ENCODE assay signal across 31 cellular contexts in the genomic region with DNA sequence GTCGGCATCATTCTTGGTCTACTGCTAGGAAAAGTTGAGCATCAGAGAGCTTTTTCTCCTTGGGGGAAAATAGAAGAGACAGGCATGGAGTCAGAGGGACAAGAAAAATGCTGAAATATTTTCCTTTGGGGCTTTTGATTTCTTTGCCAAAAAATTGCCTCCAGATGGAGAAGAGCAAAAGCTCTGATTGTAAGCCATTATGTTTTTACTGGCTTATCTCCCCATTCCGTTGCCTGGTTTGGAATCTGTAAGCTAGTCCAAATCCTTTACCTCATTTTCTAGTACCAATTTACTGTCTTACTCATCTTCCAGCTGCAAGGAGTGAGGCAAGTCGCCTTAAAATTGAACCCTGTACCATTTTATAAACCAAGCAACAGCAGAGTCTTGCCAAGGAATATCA. TPM values are rescaled to one million over a fixed set of nuclear protein-coding genes. Genes with fewer than 3 reads are reported as not detected.
DNase-seq lines count a peak whose midpoint lies in the region; ATAC-seq and TF ChIP-seq lines count a peak whose summit lies in the region.
"Had no signal": no experiment of that assay in that cellular context is flagged by ENCODE, and none has a peak within 500 bp of the region (broad histone marks: within the 10 kb centered on the region; RNA-seq: fewer than 3 reads in every experiment).

No MANE protein-coding gene starts in this region.

- peak overlapping the region; percentile 36 for H3K27ac Mint-ChIP-seq in CD4-positive, alpha-beta T cell
- H3K27ac Mint-ChIP-seq in activated T-helper 17 cell treated with anti-CD3 and anti-CD28 coated beads, Interleukin-2, amount 50 U/mL, for 72 hours, result peak overlapping the region; percentile 23
- H3K27ac Mint-ChIP-seq in stimulated activated effector memory CD8-positive, alpha-beta T cell treated with anti-CD3 and anti-CD28 coated beads, Interleukin-12 subunit alpha, Interleukin-12 subunit beta, amount 100 ng/mL, for 72 hours, result peak overlapping the region; percentile 73
- H3K27ac Mint-ChIP-seq in CD8-positive, alpha-beta memory T cell, result peak overlapping the region in 1 of 8 donors; percentile 66
- H3K27ac Mint-ChIP-seq: activated B cell treated with CpG ODN at 0.5 μM for 24 hours; activated CD8-positive, alpha-beta T cell treated with anti-CD3 and anti-CD28 coated beads for 36 hours; activated naive CD4-positive, alpha-beta T cell treated with anti-CD3 and anti-CD28 coated beads for 36 hours; T-helper 2 cell treated with Interferon-gamma antibody and Interleukin-4, amounts not matched to agents 5 μg/mL and 100 μg/mL, for 36 hours had no signal

- H3K27me3 Mint-ChIP-seq in CD4-positive, alpha-beta T cell, result no peaks in the 10 kb centered on the region
- H3K27me3 Mint-ChIP-seq in activated T-helper 17 cell treated with anti-CD3 and anti-CD28 coated beads, Interleukin-2, amount 50 U/mL, for 72 hours, result no peaks in the 10 kb centered on the region
- no peaks in the 10 kb centered on the region for H3K27me3 Mint-ChIP-seq in CD8-positive, alpha-beta memory T cell
- H3K27me3 Mint-ChIP-seq: activated B cell treated with CpG ODN at 0.5 μM for 24 hours; activated CD8-positive, alpha-beta T cell treated with anti-CD3 and anti-CD28 coated beads for 36 hours had no signal

- H3K4me3 Mint-ChIP-seq in CD4-positive, alpha-beta T cell, result no peak overlapping the region
- H3K4me3 Mint-ChIP-seq in activated T-helper 17 cell treated with anti-CD3 and anti-CD28 coated beads, Interleukin-2, amount 50 U/mL, for 72 hours, result no peak overlapping the region
- H3K4me3 Mint-ChIP-seq in stimulated activated effector memory CD8-positive, alpha-beta T cell treated with anti-CD3 and anti-CD28 coated beads, Interleukin-12 subunit alpha, Interleukin-12 subunit beta, amount 100 ng/mL, for 72 hours, result no peak overlapping the region
- H3K4me3 Mint-ChIP-seq in CD8-positive, alpha-beta memory T cell, result no peak overlapping the region
- H3K4me3 Mint-ChIP-seq: activated B cell treated with CpG ODN at 0.5 μM for 24 hours; activated CD8-positive, alpha-beta T cell treated with anti-CD3 and anti-CD28 coated beads for 36 hours; activated naive CD4-positive, alpha-beta T cell treated with anti-CD3 and anti-CD28 coated beads for 36 hours; H9; T-helper 2 cell treated with Interferon-gamma antibody and Interleukin-4, amounts not matched to agents 5 μg/mL and 100 μg/mL, for 36 hours had no signal

- no peak for TF ChIP-seq CTCF in CD4-positive, alpha-beta T cell (IDR thresholded peaks at IDR 0.05)
- TF ChIP-seq CTCF in fibroblast of the aortic adventitia (IDR thresholded peaks at IDR 0.05; ENCODE audit: insufficient read depth, low read length), result no peak

- H3K4me3 ChIP-seq in fibroblast of the aortic adventitia (ENCODE audit: low read depth, low read length), result no peak overlapping the region
- H3K4me3 ChIP-seq in CD8-positive, alpha-beta memory T cell (ENCODE audit: low read length), result no peak overlapping the region
- H3K4me3 ChIP-seq: ascending aorta, lung, thoracic aorta had no signal

- peaks cover 21% of the 10 kb centered on the region for H3K36me3 ChIP-seq in CD8-positive, alpha-beta memory T cell (ENCODE audit: insufficient read depth, low read length)

- peaks cover 68% of the 10 kb centered on the region for H3K36me3 Mint-ChIP-seq in CD4-positive, alpha-beta T cell (ENCODE audit: low read depth)
- H3K36me3 Mint-ChIP-seq in activated T-helper 17 cell treated with anti-CD3 and anti-CD28 coated beads, Interleukin-2, amount 50 U/mL, for 72 hours (ENCODE audit: low read depth), result peaks cover 52% of the 10 kb centered on the region
- peaks cover 29% of the 10 kb centered on the region for H3K36me3 Mint-ChIP-seq in stimulated activated effector memory CD8-positive, alpha-beta T cell treated with anti-CD3 and anti-CD28 coated beads, Interleukin-12 subunit alpha, Interleukin-12 subunit beta, amount 100 ng/mL, for 72 hours
- peaks cover 0 to 55% (median 6%) of the 10 kb centered on the region in 3 donors for H3K36me3 Mint-ChIP-seq in CD8-positive, alpha-beta memory T cell

- no peaks in the 10 kb centered on the region for H3K9me3 ChIP-seq in CD4-positive, alpha-beta T cell (ENCODE audit: control insufficient read depth, low read length)
- H3K9me3 ChIP-seq in CD8-positive, alpha-beta memory T cell (ENCODE audit: low read length), result no peaks in the 10 kb centered on the region
- H3K9me3 ChIP-seq: ascending aorta, thoracic aorta had no signal

- H3K27ac ChIP-seq in CD4-positive, alpha-beta T cell (ENCODE audit: low read depth, low read length), result no peak overlapping the region
- no peak overlapping the region for H3K27ac ChIP-seq in CD8-positive, alpha-beta memory T cell (ENCODE audit: low read depth, low read length)
- H3K27ac ChIP-seq: thoracic aorta had no signal

- no peak for DNase-seq in CD4-positive, alpha-beta T cell
- peak; percentile 88 for DNase-seq in fibroblast of the aortic adventitia (ENCODE audit: low read depth)
- no peak for DNase-seq in stimulated activated effector memory CD8-positive, alpha-beta T cell treated with anti-CD3 and anti-CD28 coated beads, Interleukin-12 subunit alpha, Interleukin-12 subunit beta, amount 100 ng/mL, for 72 hours (ENCODE audit: low spot score in 2 of 2)
- no peak for DNase-seq in GM19240 (ENCODE audit: insufficient read length, low spot score)
- no peak for DNase-seq in CD8-positive, alpha-beta memory T cell
- DNase-seq: activated B cell treated with CpG ODN at 0.5 μM for 24 hours; activated CD8-positive, alpha-beta T cell treated with anti-CD3 and anti-CD28 coated beads for 36 hours; activated naive CD4-positive, alpha-beta T cell treated with anti-CD3 and anti-CD28 coated beads for 36 hours; AML-193; DMS79 treated with DMSO at 0.1 percent for 48 hours; effector memory CD4-positive, alpha-beta T cell; H9; NCI-H1105; NCI-H2081; NCI-H510A; NK-92 treated with Interleukin-12 subunit alpha and Interleukin-12 subunit beta, amount 100 ng/mL, for 24 hours; occipital lobe; right cardiac atrium had no signal

- no peaks in the 10 kb centered on the region for H3K27me3 ChIP-seq in CD4-positive, alpha-beta T cell (ENCODE audit: control insufficient read depth, insufficient read depth, low read length)
- no peaks in the 10 kb centered on the region for H3K27me3 ChIP-seq in CD8-positive, alpha-beta memory T cell (ENCODE audit: insufficient read depth, low read length, poor library complexity, severe bottlenecking)
- H3K27me3 ChIP-seq: ascending aorta had no signal

- peaks cover 37% of the 10 kb centered on the region for H3K4me1 Mint-ChIP-seq in CD4-positive, alpha-beta T cell (ENCODE audit: low read depth)
- H3K4me1 Mint-ChIP-seq in activated T-helper 17 cell treated with anti-CD3 and anti-CD28 coated beads, Interleukin-2, amount 50 U/mL, for 72 hours, result peaks cover 8% of the 10 kb centered on the region
- no peaks in the 10 kb centered on the region for H3K4me1 Mint-ChIP-seq in stimulated activated effector memory CD8-positive, alpha-beta T cell treated with anti-CD3 and anti-CD28 coated beads, Interleukin-12 subunit alpha, Interleukin-12 subunit beta, amount 100 ng/mL, for 72 hours
- peaks cover 5 to 22% (median 9%) of the 10 kb centered on the region in 3 donors for H3K4me1 Mint-ChIP-seq in CD8-positive, alpha-beta memory T cell
- H3K4me1 Mint-ChIP-seq: activated B cell treated with CpG ODN at 0.5 μM for 24 hours had no signal

- intact Hi-C loops in CD4-positive, alpha-beta T cell (cut with DNase I, micrococcal nuclease), result no loop called here

- no peaks in the 10 kb centered on the region for H3K9me3 Mint-ChIP-seq in CD4-positive, alpha-beta T cell
- no peaks in the 10 kb centered on the region for H3K9me3 Mint-ChIP-seq in activated T-helper 17 cell treated with anti-CD3 and anti-CD28 coated beads, Interleukin-2, amount 50 U/mL, for 72 hours
- H3K9me3 Mint-ChIP-seq in stimulated activated effector memory CD8-positive, alpha-beta T cell treated with anti-CD3 and anti-CD28 coated beads, Interleukin-12 subunit alpha, Interleukin-12 subunit beta, amount 100 ng/mL, for 72 hours, result no peaks in the 10 kb centered on the region
- H3K9me3 Mint-ChIP-seq in CD8-positive, alpha-beta memory T cell, result no peaks in the 10 kb centered on the region
- H3K9me3 Mint-ChIP-seq: activated B cell treated with CpG ODN at 0.5 μM for 24 hours; activated CD8-positive, alpha-beta T cell treated with anti-CD3 and anti-CD28 coated beads for 36 hours; activated naive CD4-positive, alpha-beta T cell treated with anti-CD3 and anti-CD28 coated beads for 36 hours; H9; T-helper 2 cell treated with Interferon-gamma antibody and Interleukin-4, amounts not matched to agents 5 μg/mL and 100 μg/mL, for 36 hours had no signal

- CTCF ChIA-PET in CD4-positive, alpha-beta T cell (lab: Charles Lee), result interaction anchor here (1.8 kb wide), 1 partner anchor 33 kb away, joined by 4 read pairs; no protein-coding TSS in a partner anchor
- CTCF ChIA-PET in CD8-positive, alpha-beta memory T cell (lab: Charles Lee), result interaction anchor here (0.6 kb wide), 1 partner anchor 16 kb away, joined by 3 read pairs; no protein-coding TSS in a partner anchor

- POLR2A ChIA-PET in CD4-positive, alpha-beta T cell (lab: Charles Lee), result no interaction called here
- POLR2A ChIA-PET in CD8-positive, alpha-beta memory T cell (lab: Charles Lee), result no interaction called here

- H3K4me1 ChIP-seq in CD8-positive, alpha-beta memory T cell (ENCODE audit: insufficient read depth, low read length), result no peaks in the 10 kb centered on the region

- ATAC-seq in CD4-positive, alpha-beta T cell (ENCODE audit: poor library complexity), result no peak
- ATAC-seq in activated T-helper 17 cell treated with anti-CD3 and anti-CD28 coated beads, Interleukin-2, amount 50 U/mL, for 72 hours (replicated peaks), result no peak
- no peak for ATAC-seq in stimulated activated effector memory CD8-positive, alpha-beta T cell treated with anti-CD3 and anti-CD28 coated beads, Interleukin-12 subunit alpha, Interleukin-12 subunit beta, amount 100 ng/mL, for 72 hours
- ATAC-seq in activated CD4-positive, CD25-positive, alpha-beta regulatory T cell treated with anti-CD3 and anti-CD28 coated beads, Interleukin-2, amount 50 U/mL, for 24 hours, result no peak
- no peak for ATAC-seq in HG02938 (IDR thresholded peaks at IDR 0.05; ENCODE audit: unreplicated experiment)
- ATAC-seq: activated CD8-positive, alpha-beta T cell treated with anti-CD3 and anti-CD28 coated beads for 36 hours; Panc1; SK-N-SH treated with all-trans-retinoic acid at 6 μM for 48 hours had no signal

RNA-seq across cellular contexts. Expression of a gene that starts 23.3 kb away (rescaled TPM):
- 10 to 100 TPM; 26.4 to 29.7 TPM for total RNA-seq in CD4-positive, alpha-beta T cell
- 10 to 100 TPM; 15.0 to 16.0 TPM for total RNA-seq in activated T-helper 17 cell treated with anti-CD3 and anti-CD28 coated beads, Interleukin-2, amount 50 U/mL, for 72 hours
- 105 and 178 TPM in 2 replicates for total RNA-seq in fibroblast of the aortic adventitia (ENCODE audit: low replicate concordance)
- 10 to 100 TPM; 35.6 to 36.3 TPM for total RNA-seq in CD8-positive, alpha-beta memory T cell
- polyA plus RNA-seq in CD8-positive, alpha-beta memory T cell, result 8.1 TPM

RNA-seq across cellular contexts. Expression of a gene that starts 43.9 kb away (rescaled TPM):
- total RNA-seq in CD4-positive, alpha-beta T cell, result 1 to 10 TPM; 2.1 to 2.2 TPM
- under 1 TPM in 1 of 2 donors, not detected in 1; 0.13 TPM for total RNA-seq in activated T-helper 17 cell treated with anti-CD3 and anti-CD28 coated beads, Interleukin-2, amount 50 U/mL, for 72 hours
- 0.09 TPM in 1 of 2 replicates, not detected in the other for total RNA-seq in fibroblast of the aortic adventitia (ENCODE audit: low replicate concordance)
- not detected for total RNA-seq in CD8-positive, alpha-beta memory T cell
- not detected for polyA plus RNA-seq in CD8-positive, alpha-beta memory T cell
- total RNA-seq: activated B cell treated with CpG ODN at 0.5 μM for 24 hours; activated CD8-positive, alpha-beta T cell treated with anti-CD3 and anti-CD28 coated beads for 36 hours; ascending aorta; fibroblast of villous mesenchyme; HT-29; LHCN-M2; lung; right cardiac atrium had no signal
- polyA plus RNA-seq: keratinocyte, lung, right cardiac atrium had no signal
